Comparison of ENCODE assay signal across 14 cellular contexts in genomic region chr20:41159547-41159946, GRCh38. TPM values are rescaled to one million over a fixed set of nuclear protein-coding genes. Genes with fewer than 3 reads are reported as not detected.
DNase-seq lines count a peak whose midpoint lies in the region; ATAC-seq and TF ChIP-seq lines count a peak whose summit lies in the region.
"Had no signal": no experiment of that assay in that cellular context is flagged by ENCODE, and none has a peak within 500 bp of the region (broad histone marks: within the 10 kb centered on the region; RNA-seq: fewer than 3 reads in every experiment).

No MANE protein-coding gene starts in this region.

- no peak for TF ChIP-seq CTCF in Caco-2 (IDR thresholded peaks at IDR 0.05; ENCODE audit: insufficient read depth in 1 of 2, low read depth in 1 of 2, low read length in 1 of 2, severe bottlenecking in 1 of 2, unreplicated experiment in 1 of 2)

- no TSS peak for BruUV-seq in Caco-2 (replicated peaks; lab: Mats Ljungman, UMichigan)

- no peak for DNase-seq in CD4-positive, CD25-positive, alpha-beta regulatory T cell
- no peak for DNase-seq in Caco-2
- no peak for DNase-seq in activated naive CD4-positive, alpha-beta T cell treated with anti-CD3 and anti-CD28 coated beads, Interleukin-2, amount 50 U/mL, for 72 hours (ENCODE audit: low spot score in 2 of 2)
- DNase-seq in naive thymus-derived CD8-positive, alpha-beta T cell = no peak
- no peak for DNase-seq in NCI-H748 (lab: John Stamatoyannopoulos, UW; ENCODE audit: unreplicated experiment)
- no peak for DNase-seq in NOMO-1 (lab: John Stamatoyannopoulos, UW; ENCODE audit: unreplicated experiment in 2 of 2)
- no peak for DNase-seq in epidermal melanocyte (ENCODE audit: insufficient read length, low spot score)
- DNase-seq: cerebellar nuclear complex, H7, mesenchymal stem cell, MV-4-11, NCI-H748 treated with DMSO at 0.1 percent for 48 hours had no signal

- peaks cover 39% of the 10 kb centered on the region for H3K36me3 Mint-ChIP-seq in CD4-positive, CD25-positive, alpha-beta regulatory T cell
- peaks cover 44% of the 10 kb centered on the region for H3K36me3 Mint-ChIP-seq in Caco-2 (ENCODE audit: insufficient read depth, unreplicated experiment)
- peaks cover 5 to 64% of the 10 kb centered on the region in 2 donors for H3K36me3 Mint-ChIP-seq in activated naive CD4-positive, alpha-beta T cell treated with anti-CD3 and anti-CD28 coated beads, Interleukin-2, amount 50 U/mL, for 72 hours
- peaks cover 17 to 50% (median 25%) of the 10 kb centered on the region in 3 donors for H3K36me3 Mint-ChIP-seq in naive thymus-derived CD8-positive, alpha-beta T cell

- H3K4me1 ChIP-seq in CD4-positive, CD25-positive, alpha-beta regulatory T cell (ENCODE audit: control insufficient read depth, insufficient read depth, low read length, poor library complexity, severe bottlenecking) = peaks cover 82% of the 10 kb centered on the region
- H3K4me1 ChIP-seq in Caco-2 = peaks cover 22% of the 10 kb centered on the region; the same call in 1 of the 2 replicates

- H3K27me3 Mint-ChIP-seq in CD4-positive, CD25-positive, alpha-beta regulatory T cell = peaks cover 7% of the 10 kb centered on the region
- no peaks in the 10 kb centered on the region for H3K27me3 Mint-ChIP-seq in Caco-2 (ENCODE audit: insufficient read depth, unreplicated experiment)
- H3K27me3 Mint-ChIP-seq in naive thymus-derived CD8-positive, alpha-beta T cell = peaks cover 0 to 3% (median 0%) of the 10 kb centered on the region in 5 donors

- peak overlapping the region; percentile 22 to 93 (median 77) for H3K4me3 Mint-ChIP-seq in CD4-positive, CD25-positive, alpha-beta regulatory T cell
- no peak overlapping the region for H3K4me3 Mint-ChIP-seq in Caco-2 (ENCODE audit: unreplicated experiment)
- H3K4me3 Mint-ChIP-seq in naive thymus-derived CD8-positive, alpha-beta T cell = peak overlapping the region; percentile 3 to 93 (median 84)

- H3K9me3 Mint-ChIP-seq in CD4-positive, CD25-positive, alpha-beta regulatory T cell = no peaks in the 10 kb centered on the region
- H3K9me3 Mint-ChIP-seq in Caco-2 (ENCODE audit: unreplicated experiment) = no peaks in the 10 kb centered on the region
- H3K9me3 Mint-ChIP-seq in activated naive CD4-positive, alpha-beta T cell treated with anti-CD3 and anti-CD28 coated beads, Interleukin-2, amount 50 U/mL, for 72 hours = no peaks in the 10 kb centered on the region
- no peaks in the 10 kb centered on the region for H3K9me3 Mint-ChIP-seq in naive thymus-derived CD8-positive, alpha-beta T cell

- POLR2A ChIA-PET in Caco-2 (lab: Charles Lee) = no interaction called here
- POLR2A ChIA-PET in naive thymus-derived CD8-positive, alpha-beta T cell (lab: Charles Lee) = interaction anchor here (9.5 to 22.6 kb wide), 2 partner anchors 10 to 19 kb away, joined by 83 to 734 read pairs; partner anchors contain the start of gene PLCG1

- H3K27me3 ChIP-seq in CD4-positive, CD25-positive, alpha-beta regulatory T cell (ENCODE audit: control insufficient read depth, insufficient read depth, low read length) = no peaks in the 10 kb centered on the region
- no peaks in the 10 kb centered on the region for H3K27me3 ChIP-seq in Caco-2 (replicated peaks; ENCODE audit: control insufficient read depth, insufficient read depth, low read length)
- H3K27me3 ChIP-seq: gastroesophageal sphincter had no signal

- CTCF ChIA-PET in Caco-2 (lab: Charles Lee) = interaction anchor here (1.6 to 5.5 kb wide), 2 partner anchors 13 to 193 kb away, joined by 4 to 29 read pairs; no protein-coding TSS in a partner anchor

- peak overlapping the region; percentile 86 for H3K27ac ChIP-seq in CD4-positive, CD25-positive, alpha-beta regulatory T cell (ENCODE audit: insufficient read depth, low read length, poor library complexity, severe bottlenecking)

- H3K4me3 ChIP-seq in CD4-positive, CD25-positive, alpha-beta regulatory T cell (ENCODE audit: low read depth, low read length) = peak overlapping the region; percentile 69
- H3K4me3 ChIP-seq in Caco-2 (ENCODE audit: low read depth, low read length) = no peak overlapping the region
- H3K4me3 ChIP-seq: gastroesophageal sphincter had no signal

- no peaks in the 10 kb centered on the region for H3K9me3 ChIP-seq in CD4-positive, CD25-positive, alpha-beta regulatory T cell (ENCODE audit: control insufficient read depth in 2 of 2, low read length in 2 of 2)
- no peaks in the 10 kb centered on the region for H3K9me3 ChIP-seq in Caco-2
- H3K9me3 ChIP-seq: gastroesophageal sphincter had no signal

- ATAC-seq in CD4-positive, CD25-positive, alpha-beta regulatory T cell (ENCODE audit: low read depth in 2 of 2) = no peak
- ATAC-seq in activated naive CD4-positive, alpha-beta T cell treated with anti-CD3 and anti-CD28 coated beads, Interleukin-2, amount 50 U/mL, for 72 hours = no peak
- no peak for ATAC-seq in naive thymus-derived CD8-positive, alpha-beta T cell
- no peak for ATAC-seq in GM18861 (IDR thresholded peaks at IDR 0.05; ENCODE audit: unreplicated experiment)
- ATAC-seq: gastroesophageal sphincter had no signal

- H3K27ac Mint-ChIP-seq in CD4-positive, CD25-positive, alpha-beta regulatory T cell = peak overlapping the region; percentile 94 to 100 (median 96)
- peak overlapping the region; percentile 36 for H3K27ac Mint-ChIP-seq in Caco-2 (ENCODE audit: unreplicated experiment)
- peak overlapping the region; percentile 45 to 75 for H3K27ac Mint-ChIP-seq in activated naive CD4-positive, alpha-beta T cell treated with anti-CD3 and anti-CD28 coated beads, Interleukin-2, amount 50 U/mL, for 72 hours
- H3K27ac Mint-ChIP-seq in naive thymus-derived CD8-positive, alpha-beta T cell = peak overlapping the region; percentile 92 to 99 (median 96)

- peaks cover 12 to 96% (median 61%) of the 10 kb centered on the region in 4 donors for H3K4me1 Mint-ChIP-seq in CD4-positive, CD25-positive, alpha-beta regulatory T cell
- H3K4me1 Mint-ChIP-seq in Caco-2 (ENCODE audit: low read depth, unreplicated experiment) = peaks cover 23% of the 10 kb centered on the region
- peaks cover 66 to 98% (median 96%) of the 10 kb centered on the region in 4 donors for H3K4me1 Mint-ChIP-seq in naive thymus-derived CD8-positive, alpha-beta T cell

- intact Hi-C loops in Caco-2 (cut with micrococcal nuclease; ENCODE audit: unreplicated experiment) = no loop called here

- peaks cover 48% of the 10 kb centered on the region for H3K36me3 ChIP-seq in CD4-positive, CD25-positive, alpha-beta regulatory T cell (ENCODE audit: control insufficient read depth, insufficient read depth, low read length)
- H3K36me3 ChIP-seq in Caco-2 (ENCODE audit: control insufficient read depth, insufficient read depth, low read length) = peaks cover 17% of the 10 kb centered on the region

RNA-seq across cellular contexts. Expression of gene PLCG1, which starts 22.2 kb away (rescaled TPM):
- 540 TPM for total RNA-seq in CD4-positive, CD25-positive, alpha-beta regulatory T cell
- 10 to 100 TPM; 30.4 to 36.1 (median 33.0) TPM for polyA plus RNA-seq in CD4-positive, CD25-positive, alpha-beta regulatory T cell
- total RNA-seq in Caco-2 (2022) = 196 and 205 TPM in 2 replicates
- 100 to 1,000 TPM; 153 to 348 TPM for total RNA-seq in activated naive CD4-positive, alpha-beta T cell treated with anti-CD3 and anti-CD28 coated beads, Interleukin-2, amount 50 U/mL, for 72 hours
- total RNA-seq in naive thymus-derived CD8-positive, alpha-beta T cell = 100 to 1,000 TPM; 384 to 393 TPM
- 10 to 100 TPM; 37.4 to 92.5 (median 53.2) TPM for polyA plus RNA-seq in naive thymus-derived CD8-positive, alpha-beta T cell

Comparison
In these comparisons a context has a peak if more than half of its experiments do, and no peak if none do; other contexts are left out.
1. H3K27ac Mint-ChIP-seq: peak in every context shown above with its lines; median percentile 96 in CD4-positive, CD25-positive, alpha-beta regulatory T cell; 96 in naive thymus-derived CD8-positive, alpha-beta T cell; 60 in activated naive CD4-positive, alpha-beta T cell treated with anti-CD3 and anti-CD28 coated beads, Interleukin-2, amount 50 U/mL, for 72 hours; 36 in Caco-2.